Comparison of ENCODE assay signal across 1 cellular context in the genomic region with DNA sequence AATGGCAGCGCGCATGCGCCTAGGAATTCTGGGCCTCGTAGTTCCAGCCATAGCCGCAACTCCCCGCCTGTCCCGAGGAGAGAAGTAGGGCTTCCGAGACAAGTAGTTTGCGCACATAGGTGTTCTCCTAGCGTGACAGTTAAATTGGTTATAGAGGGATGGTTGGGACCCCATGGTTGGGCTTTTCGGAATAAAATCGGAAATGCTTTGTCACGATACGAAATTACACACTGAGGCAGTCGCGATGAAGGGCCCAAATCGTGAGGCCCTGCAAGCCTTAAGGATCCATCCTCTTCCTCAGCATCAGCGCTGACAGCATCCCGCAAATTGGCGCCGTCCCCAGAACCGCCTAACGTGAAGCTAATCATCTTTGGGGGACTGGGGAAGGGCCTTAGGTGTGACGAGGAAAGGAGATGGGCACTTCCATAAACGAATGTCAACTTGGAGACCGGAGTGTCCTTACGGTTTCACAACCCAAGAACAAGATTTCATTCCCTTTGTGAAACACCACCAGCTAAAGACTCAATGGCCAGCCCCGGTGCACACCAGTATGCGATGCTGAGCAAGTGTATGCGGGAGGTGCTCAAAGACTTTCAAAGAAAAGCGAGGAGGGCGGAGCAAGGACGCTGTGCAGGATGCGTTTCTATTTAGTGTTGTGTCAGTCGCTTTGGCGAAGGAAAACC.
A peak's percentile ranks its signal among the peaks of the same experiment; 100 is the strongest.
TF ChIP-seq lines count a peak whose summit lies in the region.

No MANE protein-coding gene starts in this region.

TF ChIP-seq in HepG2, 621 proteins besides CTCF, POLR2A, EP300 and RAD21 (continued from another document and continues in another):
- TF ChIP-seq, protein P1, sequence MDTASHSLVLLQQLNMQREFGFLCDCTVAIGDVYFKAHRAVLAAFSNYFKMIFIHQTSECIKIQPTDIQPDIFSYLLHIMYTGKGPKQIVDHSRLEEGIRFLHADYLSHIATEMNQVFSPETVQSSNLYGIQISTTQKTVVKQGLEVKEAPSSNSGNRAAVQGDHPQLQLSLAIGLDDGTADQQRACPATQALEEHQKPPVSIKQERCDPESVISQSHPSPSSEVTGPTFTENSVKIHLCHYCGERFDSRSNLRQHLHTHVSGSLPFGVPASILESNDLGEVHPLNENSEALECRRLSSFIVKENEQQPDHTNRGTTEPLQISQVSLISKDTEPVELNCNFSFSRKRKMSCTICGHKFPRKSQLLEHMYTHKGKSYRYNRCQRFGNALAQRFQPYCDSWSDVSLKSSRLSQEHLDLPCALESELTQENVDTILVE (CRISPR knock-in tag; IDR thresholded peaks at IDR 0.05), result 0 out of 2 replicates have a peak, but pooled peaks have one; percentile 6
- peak; percentile 70 for TF ChIP-seq TBX2 (CRISPR knock-in tag; IDR thresholded peaks at IDR 0.05; ENCODE audit: borderline replicate concordance)
- TF ChIP-seq, protein P2, sequence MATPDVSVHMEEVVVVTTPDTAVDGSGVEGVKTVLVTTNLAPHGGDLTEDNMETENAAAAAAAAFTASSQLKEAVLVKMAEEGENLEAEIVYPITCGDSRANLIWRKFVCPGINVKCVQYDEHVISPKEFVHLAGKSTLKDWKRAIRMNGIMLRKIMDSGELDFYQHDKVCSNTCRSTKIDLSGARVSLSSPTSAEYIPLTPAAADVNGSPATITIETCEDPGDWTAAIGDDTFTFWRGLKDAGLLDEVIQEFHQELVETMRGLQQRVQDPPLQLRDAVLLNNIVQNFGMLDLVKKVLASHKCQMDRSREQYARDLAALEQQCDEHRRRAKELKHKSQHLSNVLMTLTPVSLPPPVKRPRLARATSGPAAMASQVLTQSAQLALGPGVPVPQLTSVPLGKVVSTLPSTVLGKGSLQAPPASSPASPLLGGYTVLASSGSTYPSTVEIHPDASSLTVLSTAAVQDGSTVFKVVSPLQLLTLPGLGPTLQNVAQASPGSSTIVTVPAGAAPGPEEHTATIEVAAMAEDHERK (CRISPR knock-in tag; IDR thresholded peaks at IDR 0.05; ENCODE audit: low read depth), result 0 out of 2 replicates have a peak, but pooled peaks have one; percentile 32
- TF ChIP-seq KAT2B (IDR thresholded peaks at IDR 0.05; ENCODE audit: borderline replicate concordance, low read depth, low read length), result no peak
- no peak for TF ChIP-seq ZNF264 (CRISPR knock-in tag; IDR thresholded peaks at IDR 0.05)
- TF ChIP-seq, protein P3, sequence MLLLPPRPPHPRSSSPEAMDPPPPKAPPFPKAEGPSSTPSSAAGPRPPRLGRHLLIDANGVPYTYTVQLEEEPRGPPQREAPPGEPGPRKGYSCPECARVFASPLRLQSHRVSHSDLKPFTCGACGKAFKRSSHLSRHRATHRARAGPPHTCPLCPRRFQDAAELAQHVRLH (CRISPR knock-in tag; IDR thresholded peaks at IDR 0.05; ENCODE audit: borderline replicate concordance, low read depth), result no peak
- no peak for TF ChIP-seq RFX5 (IDR thresholded peaks at IDR 0.05; ENCODE audit: low read depth, low read length)
- TF ChIP-seq ZNF772 (CRISPR knock-in tag; IDR thresholded peaks at IDR 0.05), result peak; percentile 33; the same call in 1 of the 2 replicates
- TF ChIP-seq KLF6 (CRISPR knock-in tag; IDR thresholded peaks at IDR 0.05), result no peak
- no peak for TF ChIP-seq ZNF816 (CRISPR knock-in tag; IDR thresholded peaks at IDR 0.05; ENCODE audit: borderline replicate concordance)
- TF ChIP-seq HNRNPH1 (optimal IDR thresholded peaks at IDR 0.05; ENCODE audit: low read depth, low read length), result no peak
- no peak for TF ChIP-seq SMAD1 (CRISPR knock-in tag; IDR thresholded peaks at IDR 0.05; ENCODE audit: borderline replicate concordance, low read depth)
- peak; percentile 21; the same call in 1 of the 2 replicates for TF ChIP-seq SIN3A (IDR thresholded peaks at IDR 0.05; ENCODE audit: borderline replicate concordance, low read depth, low read length)
- no peak for TF ChIP-seq ZMAT5 (CRISPR knock-in tag; IDR thresholded peaks at IDR 0.05; ENCODE audit: borderline replicate concordance, low read depth)
- no peak for TF ChIP-seq JUND (CRISPR knock-in tag; IDR thresholded peaks at IDR 0.05)
- TF ChIP-seq DR1 (CRISPR knock-in tag; IDR thresholded peaks at IDR 0.05), result no peak
- TF ChIP-seq, protein P4, sequence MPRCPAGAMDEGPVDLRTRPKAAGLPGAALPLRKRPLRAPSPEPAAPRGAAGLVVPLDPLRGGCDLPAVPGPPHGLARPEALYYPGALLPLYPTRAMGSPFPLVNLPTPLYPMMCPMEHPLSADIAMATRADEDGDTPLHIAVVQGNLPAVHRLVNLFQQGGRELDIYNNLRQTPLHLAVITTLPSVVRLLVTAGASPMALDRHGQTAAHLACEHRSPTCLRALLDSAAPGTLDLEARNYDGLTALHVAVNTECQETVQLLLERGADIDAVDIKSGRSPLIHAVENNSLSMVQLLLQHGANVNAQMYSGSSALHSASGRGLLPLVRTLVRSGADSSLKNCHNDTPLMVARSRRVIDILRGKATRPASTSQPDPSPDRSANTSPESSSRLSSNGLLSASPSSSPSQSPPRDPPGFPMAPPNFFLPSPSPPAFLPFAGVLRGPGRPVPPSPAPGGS (CRISPR knock-in tag; IDR thresholded peaks at IDR 0.05), result 0 out of 2 replicates have a peak, but pooled peaks have one; percentile 30
- peak; percentile 0; the same call in 1 of the 2 replicates for TF ChIP-seq NFKB2 (CRISPR knock-in tag; IDR thresholded peaks at IDR 0.05; ENCODE audit: borderline replicate concordance)
- no peak for TF ChIP-seq ZNF468 (CRISPR knock-in tag; IDR thresholded peaks at IDR 0.05)
- no peak for TF ChIP-seq ZXDC (CRISPR knock-in tag; IDR thresholded peaks at IDR 0.05)
- TF ChIP-seq, protein P5, sequence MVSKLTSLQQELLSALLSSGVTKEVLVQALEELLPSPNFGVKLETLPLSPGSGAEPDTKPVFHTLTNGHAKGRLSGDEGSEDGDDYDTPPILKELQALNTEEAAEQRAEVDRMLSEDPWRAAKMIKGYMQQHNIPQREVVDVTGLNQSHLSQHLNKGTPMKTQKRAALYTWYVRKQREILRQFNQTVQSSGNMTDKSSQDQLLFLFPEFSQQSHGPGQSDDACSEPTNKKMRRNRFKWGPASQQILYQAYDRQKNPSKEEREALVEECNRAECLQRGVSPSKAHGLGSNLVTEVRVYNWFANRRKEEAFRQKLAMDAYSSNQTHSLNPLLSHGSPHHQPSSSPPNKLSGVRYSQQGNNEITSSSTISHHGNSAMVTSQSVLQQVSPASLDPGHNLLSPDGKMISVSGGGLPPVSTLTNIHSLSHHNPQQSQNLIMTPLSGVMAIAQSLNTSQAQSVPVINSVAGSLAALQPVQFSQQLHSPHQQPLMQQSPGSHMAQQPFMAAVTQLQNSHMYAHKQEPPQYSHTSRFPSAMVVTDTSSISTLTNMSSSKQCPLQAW (CRISPR knock-in tag; IDR thresholded peaks at IDR 0.05), result no peak; the same call in 1 of the 2 replicates
- no peak for TF ChIP-seq RCOR2 (CRISPR knock-in tag; IDR thresholded peaks at IDR 0.05)
- TF ChIP-seq CBX2 (IDR thresholded peaks at IDR 0.05; ENCODE audit: low read depth, low read length), result peak; percentile 66; the same call in 1 of the 2 replicates
- no peak for TF ChIP-seq CBX2 (CRISPR knock-in tag; IDR thresholded peaks at IDR 0.05; ENCODE audit: low read depth)
- TF ChIP-seq SAFB2 (CRISPR knock-in tag; IDR thresholded peaks at IDR 0.05; ENCODE audit: borderline replicate concordance, low read depth), result no peak
- no peak for TF ChIP-seq ZNF598 (CRISPR knock-in tag; IDR thresholded peaks at IDR 0.05; ENCODE audit: borderline replicate concordance)
- peak; percentile 43; the same call in 1 of the 2 replicates for TF ChIP-seq SUZ12 (IDR thresholded peaks at IDR 0.05; ENCODE audit: low read depth, low read length)
- TF ChIP-seq, protein P6, sequence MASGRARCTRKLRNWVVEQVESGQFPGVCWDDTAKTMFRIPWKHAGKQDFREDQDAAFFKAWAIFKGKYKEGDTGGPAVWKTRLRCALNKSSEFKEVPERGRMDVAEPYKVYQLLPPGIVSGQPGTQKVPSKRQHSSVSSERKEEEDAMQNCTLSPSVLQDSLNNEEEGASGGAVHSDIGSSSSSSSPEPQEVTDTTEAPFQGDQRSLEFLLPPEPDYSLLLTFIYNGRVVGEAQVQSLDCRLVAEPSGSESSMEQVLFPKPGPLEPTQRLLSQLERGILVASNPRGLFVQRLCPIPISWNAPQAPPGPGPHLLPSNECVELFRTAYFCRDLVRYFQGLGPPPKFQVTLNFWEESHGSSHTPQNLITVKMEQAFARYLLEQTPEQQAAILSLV (CRISPR knock-in tag; IDR thresholded peaks at IDR 0.05; ENCODE audit: borderline replicate concordance), result no peak
- TF ChIP-seq ZNF570 (CRISPR knock-in tag; IDR thresholded peaks at IDR 0.05; ENCODE audit: borderline replicate concordance), result no peak
- no peak for TF ChIP-seq ZNF10 (CRISPR knock-in tag; IDR thresholded peaks at IDR 0.05; ENCODE audit: borderline replicate concordance, low read depth)
- no peak for TF ChIP-seq DNMT1 (CRISPR knock-in tag; IDR thresholded peaks at IDR 0.05)
- no peak for TF ChIP-seq FOXK1 (CRISPR knock-in tag; IDR thresholded peaks at IDR 0.05; ENCODE audit: borderline replicate concordance, low read depth)
- peak; percentile 50; the same call in 1 of the 2 replicates for TF ChIP-seq ZFX (CRISPR knock-in tag; IDR thresholded peaks at IDR 0.05; ENCODE audit: low read depth)
- TF ChIP-seq ZFP91 (CRISPR knock-in tag; IDR thresholded peaks at IDR 0.05; ENCODE audit: borderline replicate concordance), result peak; percentile 57; the same call in 1 of the 2 replicates
- no peak for TF ChIP-seq ZNF597 (CRISPR knock-in tag; IDR thresholded peaks at IDR 0.05)
- TF ChIP-seq NR2C2 (CRISPR knock-in tag; IDR thresholded peaks at IDR 0.05; ENCODE audit: borderline replicate concordance), result peak; percentile 17
- TF ChIP-seq ZBTB21 (CRISPR knock-in tag; IDR thresholded peaks at IDR 0.05), result no peak
- TF ChIP-seq DDIT3 (CRISPR knock-in tag; IDR thresholded peaks at IDR 0.05), result no peak
- TF ChIP-seq ELF3 (CRISPR knock-in tag; IDR thresholded peaks at IDR 0.05), result no peak; the same call in 1 of the 2 replicates
- TF ChIP-seq GATAD2A (CRISPR knock-in tag; IDR thresholded peaks at IDR 0.05), result no peak
- TF ChIP-seq ZNF780A (CRISPR knock-in tag; IDR thresholded peaks at IDR 0.05), result no peak
- 0 out of 2 replicates have a peak, but pooled peaks have one; percentile 33 for TF ChIP-seq ZNF639 (CRISPR knock-in tag; conservative IDR thresholded peaks at IDR 0.05)
- no peak for TF ChIP-seq ETV6 (CRISPR knock-in tag; conservative IDR thresholded peaks at IDR 0.05)
- TF ChIP-seq TAF15 (IDR thresholded peaks at IDR 0.05; ENCODE audit: low read depth, low read length, poor library complexity, severe bottlenecking), result no peak
- no peak for TF ChIP-seq NFE2L2 (IDR thresholded peaks at IDR 0.05; ENCODE audit: low read length)
- TF ChIP-seq KDM2A (CRISPR knock-in tag; IDR thresholded peaks at IDR 0.05; ENCODE audit: borderline replicate concordance, low read depth), result 0 out of 2 replicates have a peak, but pooled peaks have one; percentile 4
- TF ChIP-seq LCORL (IDR thresholded peaks at IDR 0.05), result no peak
- no peak for TF ChIP-seq LCORL (CRISPR knock-in tag; IDR thresholded peaks at IDR 0.05)
- TF ChIP-seq ETV5 (CRISPR knock-in tag; IDR thresholded peaks at IDR 0.05; ENCODE audit: borderline replicate concordance), result no peak
